In the genomic region with DNA sequence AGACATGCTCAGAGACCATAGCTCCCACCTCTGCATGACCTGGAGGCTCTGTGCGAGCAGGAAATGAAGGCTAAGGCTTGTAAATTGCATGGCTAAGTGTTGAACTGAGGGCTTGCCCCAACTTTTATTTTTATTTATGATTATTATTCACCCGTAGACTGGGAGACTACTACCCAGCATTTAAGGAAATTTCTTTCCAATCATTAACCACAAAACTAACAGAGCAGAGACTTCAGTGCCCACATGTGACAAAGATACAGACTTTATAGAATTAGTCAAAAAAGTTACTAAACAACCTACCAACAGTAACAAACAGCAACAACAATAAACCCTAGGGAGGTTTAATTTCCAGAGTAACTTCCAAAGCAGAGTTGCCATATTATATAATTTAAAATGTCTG, we compare ENCODE assay signal across 14 cellular contexts.
"Had no signal": no experiment of that assay in that cellular context is flagged by ENCODE, and none has a peak within 500 bp of the region (broad histone marks: within the 10 kb centered on the region; RNA-seq: fewer than 3 reads in every experiment).

No MANE protein-coding gene starts in this region.

- DNase-seq: activated CD4-positive, alpha-beta T cell treated with anti-CD3 and anti-CD28 coated beads for 4 hours; activated gamma-delta T cell; activated T-cell treated with anti-CD3 and anti-CD28 coated beads for 4 hours; effector CD8-positive, alpha-beta T cell; kidney glomerular epithelial cell; posterior cingulate gyrus; right cardiac atrium; small intestine; stimulated activated naive B cell treated with anti-CD40 and anti-IgM and Interleukin-4, amounts not matched to agents 10 μg/mL and 1 μg/mL and 100 μg/mL, for 72 hours; trophoblast cell; WERI-Rb-1 had no signal

- ATAC-seq: right cardiac atrium; stimulated activated naive B cell treated with anti-CD40 and anti-IgM and Interleukin-4, amounts not matched to agents 10 μg/mL and 1 μg/mL and 100 μg/mL, for 72 hours had no signal

- H3K27ac ChIP-seq: coronary artery, epithelial cell of prostate, WERI-Rb-1 had no signal

- H3K27me3 ChIP-seq: ascending aorta had no signal

- H3K9me3 Mint-ChIP-seq: stimulated activated naive B cell treated with anti-CD40 and anti-IgM and Interleukin-4, amounts not matched to agents 10 μg/mL and 1 μg/mL and 100 μg/mL, for 72 hours had no signal

- H3K27me3 Mint-ChIP-seq: stimulated activated naive B cell treated with anti-CD40 and anti-IgM and Interleukin-4, amounts not matched to agents 10 μg/mL and 1 μg/mL and 100 μg/mL, for 72 hours had no signal

- H3K9me3 ChIP-seq: ascending aorta had no signal

- H3K4me3 ChIP-seq: ascending aorta, coronary artery had no signal

- H3K4me1 ChIP-seq: ascending aorta had no signal
